In genomic region chr16:30430428-30430970, GRCh38 we compare ENCODE assay signal across 1 cellular context.
TF ChIP-seq lines count a peak whose summit lies in the region.

No MANE protein-coding gene starts in this region.

TF ChIP-seq in K562, 482 proteins besides CTCF, POLR2A, EP300 and RAD21 (continued from another document):
- TF ChIP-seq, protein P1, sequence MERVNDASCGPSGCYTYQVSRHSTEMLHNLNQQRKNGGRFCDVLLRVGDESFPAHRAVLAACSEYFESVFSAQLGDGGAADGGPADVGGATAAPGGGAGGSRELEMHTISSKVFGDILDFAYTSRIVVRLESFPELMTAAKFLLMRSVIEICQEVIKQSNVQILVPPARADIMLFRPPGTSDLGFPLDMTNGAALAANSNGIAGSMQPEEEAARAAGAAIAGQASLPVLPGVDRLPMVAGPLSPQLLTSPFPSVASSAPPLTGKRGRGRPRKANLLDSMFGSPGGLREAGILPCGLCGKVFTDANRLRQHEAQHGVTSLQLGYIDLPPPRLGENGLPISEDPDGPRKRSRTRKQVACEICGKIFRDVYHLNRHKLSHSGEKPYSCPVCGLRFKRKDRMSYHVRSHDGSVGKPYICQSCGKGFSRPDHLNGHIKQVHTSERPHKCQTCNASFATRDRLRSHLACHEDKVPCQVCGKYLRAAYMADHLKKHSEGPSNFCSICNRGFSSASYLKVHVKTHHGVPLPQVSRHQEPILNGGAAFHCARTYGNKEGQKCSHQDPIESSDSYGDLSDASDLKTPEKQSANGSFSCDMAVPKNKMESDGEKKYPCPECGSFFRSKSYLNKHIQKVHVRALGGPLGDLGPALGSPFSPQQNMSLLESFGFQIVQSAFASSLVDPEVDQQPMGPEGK (CRISPR knock-in tag; IDR thresholded peaks at IDR 0.05; ENCODE audit: borderline replicate concordance) = no peak
- TF ChIP-seq, protein P2, sequence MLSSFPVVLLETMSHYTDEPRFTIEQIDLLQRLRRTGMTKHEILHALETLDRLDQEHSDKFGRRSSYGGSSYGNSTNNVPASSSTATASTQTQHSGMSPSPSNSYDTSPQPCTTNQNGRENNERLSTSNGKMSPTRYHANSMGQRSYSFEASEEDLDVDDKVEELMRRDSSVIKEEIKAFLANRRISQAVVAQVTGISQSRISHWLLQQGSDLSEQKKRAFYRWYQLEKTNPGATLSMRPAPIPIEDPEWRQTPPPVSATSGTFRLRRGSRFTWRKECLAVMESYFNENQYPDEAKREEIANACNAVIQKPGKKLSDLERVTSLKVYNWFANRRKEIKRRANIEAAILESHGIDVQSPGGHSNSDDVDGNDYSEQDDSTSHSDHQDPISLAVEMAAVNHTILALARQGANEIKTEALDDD (IDR thresholded peaks at IDR 0.05) = no peak
- TF ChIP-seq ZNF57 (CRISPR knock-in tag; IDR thresholded peaks at IDR 0.05) (no peak), ZBTB9 (CRISPR knock-in tag; IDR thresholded peaks at IDR 0.05) (no peak)
- TF ChIP-seq, protein P3, sequence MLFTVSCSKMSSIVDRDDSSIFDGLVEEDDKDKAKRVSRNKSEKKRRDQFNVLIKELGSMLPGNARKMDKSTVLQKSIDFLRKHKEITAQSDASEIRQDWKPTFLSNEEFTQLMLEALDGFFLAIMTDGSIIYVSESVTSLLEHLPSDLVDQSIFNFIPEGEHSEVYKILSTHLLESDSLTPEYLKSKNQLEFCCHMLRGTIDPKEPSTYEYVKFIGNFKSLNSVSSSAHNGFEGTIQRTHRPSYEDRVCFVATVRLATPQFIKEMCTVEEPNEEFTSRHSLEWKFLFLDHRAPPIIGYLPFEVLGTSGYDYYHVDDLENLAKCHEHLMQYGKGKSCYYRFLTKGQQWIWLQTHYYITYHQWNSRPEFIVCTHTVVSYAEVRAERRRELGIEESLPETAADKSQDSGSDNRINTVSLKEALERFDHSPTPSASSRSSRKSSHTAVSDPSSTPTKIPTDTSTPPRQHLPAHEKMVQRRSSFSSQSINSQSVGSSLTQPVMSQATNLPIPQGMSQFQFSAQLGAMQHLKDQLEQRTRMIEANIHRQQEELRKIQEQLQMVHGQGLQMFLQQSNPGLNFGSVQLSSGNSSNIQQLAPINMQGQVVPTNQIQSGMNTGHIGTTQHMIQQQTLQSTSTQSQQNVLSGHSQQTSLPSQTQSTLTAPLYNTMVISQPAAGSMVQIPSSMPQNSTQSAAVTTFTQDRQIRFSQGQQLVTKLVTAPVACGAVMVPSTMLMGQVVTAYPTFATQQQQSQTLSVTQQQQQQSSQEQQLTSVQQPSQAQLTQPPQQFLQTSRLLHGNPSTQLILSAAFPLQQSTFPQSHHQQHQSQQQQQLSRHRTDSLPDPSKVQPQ (CRISPR knock-in tag; IDR thresholded peaks at IDR 0.05; ENCODE audit: borderline replicate concordance) = no peak
TF ChIP-seq in K562: peak in this region for 78.
